Comparison of ENCODE assay signal across 2 cellular contexts in genomic region chrX:153926863-153927685, GRCh38.
TF ChIP-seq lines count a peak whose summit lies in the region.

No MANE protein-coding gene starts in this region.

TF ChIP-seq in GM23338, 12 proteins besides CTCF, POLR2A, EP300 and RAD21:
- TF ChIP-seq CREB1 (CRISPR knock-in tag; IDR thresholded peaks at IDR 0.05; ENCODE audit: low read depth) (no peak), ETS1 (IDR thresholded peaks at IDR 0.05) (0 out of 2 replicates have a peak, but pooled peaks have one; percentile 22), NANOG (IDR thresholded peaks at IDR 0.05; ENCODE audit: borderline replicate concordance) (no peak), ZNF114 (CRISPR knock-in tag; IDR thresholded peaks at IDR 0.05) (no peak), EZH2 (IDR thresholded peaks at IDR 0.05; ENCODE audit: low read depth, unreplicated experiment) (no peak)

TF ChIP-seq in HepG2, 621 proteins besides CTCF, POLR2A, EP300 and RAD21 (continues in another document):
- TF ChIP-seq ZNF572 (CRISPR knock-in tag; IDR thresholded peaks at IDR 0.05) (no peak), RXRB (CRISPR knock-in tag; IDR thresholded peaks at IDR 0.05; ENCODE audit: borderline replicate concordance) (peak; percentile 52; the same call in 1 of the 2 replicates), ZNF580 (CRISPR knock-in tag; IDR thresholded peaks at IDR 0.05; ENCODE audit: borderline replicate concordance, low read depth) (no peak), ZBTB49 (CRISPR knock-in tag; IDR thresholded peaks at IDR 0.05; ENCODE audit: borderline replicate concordance) (no peak), NONO (IDR thresholded peaks at IDR 0.05) (no peak), NONO (CRISPR knock-in tag; conservative IDR thresholded peaks at IDR 0.05) (0 out of 2 replicates have a peak, but pooled peaks have one; percentile 16), MAX (IDR thresholded peaks at IDR 0.05) (peak; percentile 17; the same call in 1 of the 2 replicates), DMAP1 (CRISPR knock-in tag; IDR thresholded peaks at IDR 0.05) (peak; percentile 20; the same call in 1 of the 2 replicates), RNF219 (CRISPR knock-in tag; IDR thresholded peaks at IDR 0.05) (0 out of 2 replicates have a peak, but pooled peaks have one; percentile 14), ZSCAN25 (CRISPR knock-in tag; IDR thresholded peaks at IDR 0.05) (peak; percentile 88), U2AF2 (IDR thresholded peaks at IDR 0.05; ENCODE audit: low read depth, low read length) (no peak), FOXA3 (CRISPR knock-in tag; IDR thresholded peaks at IDR 0.05) (no peak), ZFX (CRISPR knock-in tag; IDR thresholded peaks at IDR 0.05; ENCODE audit: low read depth) (0 out of 2 replicates have a peak, but pooled peaks have one; percentile 40), ETV5 (CRISPR knock-in tag; IDR thresholded peaks at IDR 0.05; ENCODE audit: borderline replicate concordance) (peak; percentile 83), ZFP82 (CRISPR knock-in tag; IDR thresholded peaks at IDR 0.05; ENCODE audit: borderline replicate concordance) (no peak), MTA3 (CRISPR knock-in tag; IDR thresholded peaks at IDR 0.05) (no peak), THRA (CRISPR knock-in tag; IDR thresholded peaks at IDR 0.05; ENCODE audit: borderline replicate concordance) (no peak), NR1H2 (CRISPR knock-in tag; IDR thresholded peaks at IDR 0.05; ENCODE audit: borderline replicate concordance, low read depth) (no peak), ZNF773 (CRISPR knock-in tag; IDR thresholded peaks at IDR 0.05; ENCODE audit: borderline replicate concordance) (no peak), RFXAP (CRISPR knock-in tag; IDR thresholded peaks at IDR 0.05; ENCODE audit: borderline replicate concordance) (0 out of 2 replicates have a peak, but pooled peaks have one; percentile 23), NR2C2 (CRISPR knock-in tag; IDR thresholded peaks at IDR 0.05; ENCODE audit: borderline replicate concordance) (peak; percentile 50; the same call in 1 of the 2 replicates), ZSCAN9 (CRISPR knock-in tag; IDR thresholded peaks at IDR 0.05; ENCODE audit: borderline replicate concordance) (no peak), ZNF570 (CRISPR knock-in tag; IDR thresholded peaks at IDR 0.05; ENCODE audit: borderline replicate concordance) (no peak), ZNF350 (CRISPR knock-in tag; IDR thresholded peaks at IDR 0.05; ENCODE audit: borderline replicate concordance, low read depth) (peak; percentile 18; the same call in 1 of the 2 replicates), ZNF800 (CRISPR knock-in tag; IDR thresholded peaks at IDR 0.05) (no peak), FOXO1 (CRISPR knock-in tag; IDR thresholded peaks at IDR 0.05) (no peak), SPEN (CRISPR knock-in tag; IDR thresholded peaks at IDR 0.05; ENCODE audit: low read depth) (0 out of 2 replicates have a peak, but pooled peaks have one; percentile 32), CBX5 (CRISPR knock-in tag; IDR thresholded peaks at IDR 0.05; ENCODE audit: borderline replicate concordance) (no peak), MED1 (CRISPR knock-in tag; IDR thresholded peaks at IDR 0.05) (peak; percentile 77), KDM4B (CRISPR knock-in tag; IDR thresholded peaks at IDR 0.05) (0 out of 2 replicates have a peak, but pooled peaks have one; percentile 9), HNF4A (CRISPR knock-in tag; IDR thresholded peaks at IDR 0.05) (peak; percentile 30; the same call in 1 of the 2 replicates), SALL1 (CRISPR knock-in tag; IDR thresholded peaks at IDR 0.05) (peak; percentile 63; the same call in 1 of the 2 replicates), KLF12 (CRISPR knock-in tag; IDR thresholded peaks at IDR 0.05; ENCODE audit: borderline replicate concordance) (0 out of 2 replicates have a peak, but pooled peaks have one; percentile 32), ZNF441 (CRISPR knock-in tag; IDR thresholded peaks at IDR 0.05; ENCODE audit: borderline replicate concordance) (0 out of 2 replicates have a peak, but pooled peaks have one; percentile 11), GATAD2A (CRISPR knock-in tag; IDR thresholded peaks at IDR 0.05) (0 out of 2 replicates have a peak, but pooled peaks have one; percentile 30), PCBP1 (IDR thresholded peaks at IDR 0.05; ENCODE audit: borderline replicate concordance, low read depth, low read length) (no peak), NR2F6 (IDR thresholded peaks at IDR 0.05) (peak; percentile 85), NR2F6 (CRISPR knock-in tag; IDR thresholded peaks at IDR 0.05) (peak; percentile 92), ZMAT3 (CRISPR knock-in tag; conservative IDR thresholded peaks at IDR 0.05) (0 out of 2 replicates have a peak, but pooled peaks have one; percentile 10), TCF7 (IDR thresholded peaks at IDR 0.05; ENCODE audit: low read depth) (peak; percentile 16; the same call in 1 of the 2 replicates), FOXO4 (CRISPR knock-in tag; conservative IDR thresholded peaks at IDR 0.05) (no peak), HOXA3 (CRISPR knock-in tag; IDR thresholded peaks at IDR 0.05) (peak; percentile 36; the same call in 1 of the 2 replicates), IKZF5 (CRISPR knock-in tag; IDR thresholded peaks at IDR 0.05) (peak; percentile 19; the same call in 1 of the 2 replicates), ZNF709 (CRISPR knock-in tag; IDR thresholded peaks at IDR 0.05) (0 out of 2 replicates have a peak, but pooled peaks have one; percentile 6), HMGA1 (CRISPR knock-in tag; conservative IDR thresholded peaks at IDR 0.05) (no peak), SOX6 (IDR thresholded peaks at IDR 0.05) (no peak), SOX6 (CRISPR knock-in tag; IDR thresholded peaks at IDR 0.05) (peak; percentile 24; the same call in 1 of the 2 replicates), ZNF746 (CRISPR knock-in tag; IDR thresholded peaks at IDR 0.05) (peak; percentile 30; the same call in 1 of the 2 replicates), TFAP4 (IDR thresholded peaks at IDR 0.05; ENCODE audit: borderline replicate concordance, low read depth) (peak; percentile 6; the same call in 1 of the 2 replicates), ZC3H4 (CRISPR knock-in tag; IDR thresholded peaks at IDR 0.05; ENCODE audit: borderline replicate concordance) (no peak), FOSL2 (CRISPR knock-in tag; IDR thresholded peaks at IDR 0.05) (no peak), ZFP91 (CRISPR knock-in tag; IDR thresholded peaks at IDR 0.05; ENCODE audit: borderline replicate concordance) (peak; percentile 42; the same call in 1 of the 2 replicates)
